ENCODE assay signal across 11 cellular contexts in genomic region chr15:70605606-70606410, GRCh38.
A peak's percentile ranks its signal among the peaks of the same experiment; 100 is the strongest.
DNase-seq lines count a peak whose midpoint lies in the region; ATAC-seq, FAIRE-seq and TF ChIP-seq lines count a peak whose summit lies in the region.
"Had no signal": no experiment of that assay in that cellular context is flagged by ENCODE, and none has a peak within 500 bp of the region (broad histone marks: within the 10 kb centered on the region; RNA-seq: fewer than 3 reads in every experiment).

No MANE protein-coding gene starts in this region.

- peak overlapping the region; percentile 79 for H2AFZ ChIP-seq in SK-N-SH (ENCODE audit: low read depth)

- H3K9me3 Mint-ChIP-seq in Calu3 (ENCODE audit: low read depth, unreplicated experiment), result no peaks in the 10 kb centered on the region
- H3K9me3 Mint-ChIP-seq: activated B cell treated with CpG ODN at 0.5 μM for 24 hours had no signal

- no TSS peak for BruUV-seq in Calu3 (replicated peaks; lab: Mats Ljungman, UMichigan)

- TF ChIP-seq RAD21 in SK-N-SH (IDR thresholded peaks at IDR 0.05; ENCODE audit: low read length), result peak; percentile 11; the same call in 1 of the 2 replicates

- H3K27me3 Mint-ChIP-seq in Calu3 (ENCODE audit: unreplicated experiment), result no peaks in the 10 kb centered on the region

- no peaks in the 10 kb centered on the region for H3K79me2 ChIP-seq in SK-N-SH (ENCODE audit: insufficient read depth)

- H3K4me2 ChIP-seq in SK-N-SH, result peak overlapping the region; percentile 47; the same call in 1 of the 2 replicates

- no peaks in the 10 kb centered on the region for H4K20me1 ChIP-seq in SK-N-SH (ENCODE audit: insufficient read depth)

- no peak for TF ChIP-seq CTCF in SK-N-SH (IDR thresholded peaks at IDR 0.05)
- TF ChIP-seq CTCF in pancreas (IDR thresholded peaks at IDR 0.05), result no peak
- TF ChIP-seq CTCF in Calu3 (IDR thresholded peaks at IDR 0.05; ENCODE audit: unreplicated experiment), result no peak
- TF ChIP-seq CTCF in ascending aorta (IDR thresholded peaks at IDR 0.05), result no peak

- H3K9me3 ChIP-seq in SK-N-SH (no peaks in the 10 kb centered on the region), pancreas (no peaks in the 10 kb centered on the region), ascending aorta (no peaks in the 10 kb centered on the region)

- ATAC-seq in pancreas, result peak; percentile 95 to 99 (median 98)

- POLR2A ChIA-PET in SK-N-SH (lab: Yijun Ruan, JAX), result interaction anchor here (1.6 kb wide), 1 partner anchor 23 kb away, joined by 5 read pairs; no protein-coding TSS in a partner anchor

- 71% methylated on average over 7 of the region's 7 CpGs for WGBS in SK-N-SH (ENCODE audit: low lambda C conversion rate)
- 43 to 45% methylated on average over 7 of the region's 7 CpGs for WGBS in pancreas, 2 donors

- H3K9me2 ChIP-seq in SK-N-SH, result no peaks in the 10 kb centered on the region

- DNase-seq in COR-L47 (lab: John Stamatoyannopoulos, UW) (peak; percentile 25), SK-N-SH (peak; percentile 65), glomerular visceral epithelial cell (ENCODE audit: extremely low spot score) (peak; percentile 64), pancreas (peak; percentile 73 to 88 (median 86)), Calu3 (no peak), ascending aorta (ENCODE audit: low spot score in 2 of 2) (no peak), GOT3 (lab: John Stamatoyannopoulos, UW) (no peak), GM19240 (ENCODE audit: insufficient read length, low spot score) (no peak)
- DNase-seq: activated B cell treated with CpG ODN at 0.5 μM for 24 hours, MM.1S had no signal

- H3F3A ChIP-seq in SK-N-SH (replicated peaks; ENCODE audit: insufficient read depth), result peaks cover 9% of the 10 kb centered on the region

- H3K27ac ChIP-seq in SK-N-SH (ENCODE audit: low read depth in 2 of 2, low read length in 1 of 2) (peak overlapping the region; percentile 81 to 86), pancreas (peak overlapping the region in 1 of 4 donors; percentile 7), ascending aorta (peak overlapping the region in 1 of 2 donors; percentile 38)

- H3K4me3 Mint-ChIP-seq in Calu3 (ENCODE audit: low read depth, unreplicated experiment), result no peak overlapping the region
- H3K4me3 Mint-ChIP-seq: activated B cell treated with CpG ODN at 0.5 μM for 24 hours had no signal

- H3K36me3 ChIP-seq in SK-N-SH (replicated peaks in 1 of 2; ENCODE audit: control insufficient read depth in 1 of 2, insufficient read depth in 2 of 2, low read length in 1 of 2) (no peaks in the 10 kb centered on the region), pancreas (no peaks in the 10 kb centered on the region), ascending aorta (no peaks in the 10 kb centered on the region)

- no peaks in the 10 kb centered on the region for H3K4me1 Mint-ChIP-seq in Calu3 (ENCODE audit: low read depth, unreplicated experiment)
- H3K4me1 Mint-ChIP-seq: activated B cell treated with CpG ODN at 0.5 μM for 24 hours had no signal

- H3K36me3 Mint-ChIP-seq in Calu3 (ENCODE audit: insufficient read depth, unreplicated experiment), result no peaks in the 10 kb centered on the region

- H3K4me3 ChIP-seq in SK-N-SH (ENCODE audit: low read depth in 2 of 2, low read length in 1 of 2) (no peak overlapping the region), pancreas (no peak overlapping the region), ascending aorta (no peak overlapping the region)

- peak in 1 of 2 experiments; percentile 42; a peak in 1 of 4 replicates for TF ChIP-seq EP300 in SK-N-SH (IDR thresholded peaks at IDR 0.05; ENCODE audit: borderline replicate concordance in 1 of 2, low read depth in 1 of 2, low read length in 1 of 2)

- H3K27ac Mint-ChIP-seq in Calu3 (ENCODE audit: unreplicated experiment), result no peak overlapping the region
- H3K27ac Mint-ChIP-seq: activated B cell treated with CpG ODN at 0.5 μM for 24 hours had no signal

- CTCF ChIA-PET in SK-N-SH (lab: Yijun Ruan, JAX) (interaction anchor here (0.9 to 1.3 kb wide), 3 partner anchors 27 to 117 kb away, joined by 3 to 4 read pairs (median 3); no protein-coding TSS in a partner anchor), Calu3 (lab: Charles Lee) (interaction anchor here (0.8 to 1.2 kb wide), 2 partner anchors 37 to 67 kb away, joined by 3 read pairs; no protein-coding TSS in a partner anchor)

- FAIRE-seq in pancreas (lab: Jason Lieb, UNC), result no peak
- FAIRE-seq: endometrium had no signal

- peaks cover 17 to 25% of the 10 kb centered on the region in 2 experiments for H3K4me1 ChIP-seq in SK-N-SH (ENCODE audit: control insufficient read depth in 1 of 2, insufficient read depth in 2 of 2, low read depth in 1 of 2, low read length in 1 of 2)
- peaks cover 0 to 11% (median 4%) of the 10 kb centered on the region in 3 donors for H3K4me1 ChIP-seq in pancreas
- H3K4me1 ChIP-seq in ascending aorta, result peaks cover 5 to 12% of the 10 kb centered on the region in 2 donors

- H3K27me3 ChIP-seq in SK-N-SH (ENCODE audit: insufficient read depth) (no peaks in the 10 kb centered on the region), pancreas (no peaks in the 10 kb centered on the region), ascending aorta (no peaks in the 10 kb centered on the region)

- intact Hi-C loops in pancreas (cut with DNase I) (no loop called here), Calu3 (cut with micrococcal nuclease; ENCODE audit: unreplicated experiment) (no loop called here), ascending aorta (cut with DNase I) (no loop called here)

- H3K9ac ChIP-seq in SK-N-SH, result peak overlapping the region; percentile 43; the same call in 1 of the 2 replicates

TF ChIP-seq in SK-N-SH, 30 proteins besides CTCF, POLR2A, EP300 and RAD21:
- TF ChIP-seq FOSL2 (IDR thresholded peaks at IDR 0.05; ENCODE audit: borderline replicate concordance, low read depth), result peak; percentile 22; the same call in 1 of the 2 replicates
- TF ChIP-seq JUND (IDR thresholded peaks at IDR 0.05), result no peak
- TF ChIP-seq FOXJ3 (CRISPR knock-in tag; IDR thresholded peaks at IDR 0.05), result no peak
- TF ChIP-seq POLR2AphosphoS5 (IDR thresholded peaks at IDR 0.05; ENCODE audit: low read depth, low read length), result peak; percentile 21; the same call in 1 of the 2 replicates
- peak; percentile 60 for TF ChIP-seq CHD2 (IDR thresholded peaks at IDR 0.05; ENCODE audit: low read length, partially characterized antibody)
- no peak for TF ChIP-seq TAF1 (IDR thresholded peaks at IDR 0.05; ENCODE audit: borderline replicate concordance, low read depth, low read length)
- 0 out of 2 replicates have a peak, but pooled peaks have one; percentile 19 for TF ChIP-seq ELF1 (IDR thresholded peaks at IDR 0.05)
- peak; percentile 84 for TF ChIP-seq TCF12 (IDR thresholded peaks at IDR 0.05)
- TF ChIP-seq MAX (IDR thresholded peaks at IDR 0.05; ENCODE audit: low read depth), result 0 out of 2 replicates have a peak, but pooled peaks have one; percentile 24
- peak; percentile 95 for TF ChIP-seq NFIC (IDR thresholded peaks at IDR 0.05; ENCODE audit: borderline replicate concordance)
- TF ChIP-seq PBX3 (IDR thresholded peaks at IDR 0.05), result peak; percentile 55; the same call in 1 of the 2 replicates

Comparison
In these comparisons a context has a peak if more than half of its experiments do, and no peak if none do; other contexts are left out.
1. DNase-seq: peak in COR-L47 (single experiment), SK-N-SH (single experiment), glomerular visceral epithelial cell (single experiment) and pancreas (6 of 6); none in Calu3 (single experiment), ascending aorta (0 of 2), GOT3 (single experiment) and GM19240 (single experiment).